Comparison of ENCODE assay signal across 1 cellular context in the genomic region with DNA sequence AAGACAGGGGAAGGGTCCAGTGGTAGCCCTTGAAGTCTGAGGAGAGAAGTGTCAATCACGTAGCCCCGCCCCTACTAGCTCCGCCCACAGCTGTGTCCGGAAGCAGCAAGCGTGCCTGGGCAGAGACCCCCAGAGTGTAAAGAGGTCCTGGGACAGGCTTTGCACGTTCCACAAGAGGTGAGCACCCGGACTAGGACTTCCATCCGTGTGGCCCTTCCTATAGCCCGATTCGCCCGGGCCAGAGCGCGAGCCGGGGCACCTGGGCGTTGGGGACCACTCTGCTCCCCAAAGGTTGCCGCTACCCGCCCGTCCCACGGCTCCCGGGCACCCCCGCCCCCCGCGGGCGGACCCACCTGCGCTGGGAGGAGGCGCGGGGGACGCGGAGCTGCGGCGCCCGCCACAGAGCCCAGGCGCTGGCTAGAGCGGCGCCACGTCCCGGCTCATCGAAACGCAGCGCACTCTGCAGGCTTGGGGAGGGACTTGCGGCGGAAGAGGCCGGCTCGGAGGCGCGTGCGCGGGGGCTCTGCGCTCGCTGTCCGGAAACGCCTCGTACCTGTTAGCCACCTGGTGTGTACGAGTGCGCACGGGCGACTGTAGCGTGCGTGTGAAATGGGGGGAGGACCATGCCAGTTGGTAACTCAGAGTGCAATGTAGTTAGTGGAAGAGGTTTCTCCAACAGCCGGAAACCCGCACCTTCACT.
TF ChIP-seq lines count a peak whose summit lies in the region.

TSS of gene RABGGTA (minus strand) at position 464 of the 700 bp plus-strand sequence. CDS start 482 bp downstream, outside the sequence.

TF ChIP-seq in HEK293, 187 proteins besides CTCF, POLR2A, EP300 and RAD21 (continued from another document and continues in another):
- TF ChIP-seq, protein P1, sequence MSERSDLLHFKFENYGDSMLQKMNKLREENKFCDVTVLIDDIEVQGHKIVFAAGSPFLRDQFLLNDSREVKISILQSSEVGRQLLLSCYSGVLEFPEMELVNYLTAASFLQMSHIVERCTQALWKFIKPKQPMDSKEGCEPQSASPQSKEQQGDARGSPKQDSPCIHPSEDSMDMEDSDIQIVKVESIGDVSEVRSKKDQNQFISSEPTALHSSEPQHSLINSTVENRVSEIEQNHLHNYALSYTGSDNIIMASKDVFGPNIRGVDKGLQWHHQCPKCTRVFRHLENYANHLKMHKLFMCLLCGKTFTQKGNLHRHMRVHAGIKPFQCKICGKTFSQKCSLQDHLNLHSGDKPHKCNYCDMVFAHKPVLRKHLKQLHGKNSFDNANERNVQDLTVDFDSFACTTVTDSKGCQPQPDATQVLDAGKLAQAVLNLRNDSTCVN (tag by site-specific recombination; optimal IDR thresholded peaks at IDR 0.05) = peak; percentile 94
- TF ChIP-seq ZNF600 (tag by site-specific recombination; IDR thresholded peaks at IDR 0.05) (peak; percentile 35; the same call in 1 of the 2 replicates), ZNF248 (tag by site-specific recombination; IDR thresholded peaks at IDR 0.05) (no peak), ZNF23 (tag by site-specific recombination; IDR thresholded peaks at IDR 0.05; ENCODE audit: borderline replicate concordance) (no peak), GLIS1 (tag by site-specific recombination; IDR thresholded peaks at IDR 0.05) (peak; percentile 78), ZNF19 (tag by site-specific recombination; IDR thresholded peaks at IDR 0.05; ENCODE audit: low read depth) (no peak), ZIC2 (tag by site-specific recombination; IDR thresholded peaks at IDR 0.05) (peak; percentile 28; the same call in 1 of the 2 replicates), ZNF596 (tag by site-specific recombination; IDR thresholded peaks at IDR 0.05) (no peak), ZNF513 (tag by site-specific recombination; IDR thresholded peaks at IDR 0.05) (peak; percentile 8; the same call in 1 of the 2 replicates), ZNF558 (tag by site-specific recombination; IDR thresholded peaks at IDR 0.05) (no peak), PRDM2 (tag by site-specific recombination; IDR thresholded peaks at IDR 0.05; ENCODE audit: borderline replicate concordance) (no peak), GLI4 (tag by site-specific recombination; IDR thresholded peaks at IDR 0.05) (no peak), ZNF148 (tag by site-specific recombination; IDR thresholded peaks at IDR 0.05; ENCODE audit: borderline replicate concordance) (no peak), ZNF704 (tag by site-specific recombination; IDR thresholded peaks at IDR 0.05) (no peak), ZBTB8A (tag by site-specific recombination; IDR thresholded peaks at IDR 0.05) (peak; percentile 88)
- TF ChIP-seq, protein P2, sequence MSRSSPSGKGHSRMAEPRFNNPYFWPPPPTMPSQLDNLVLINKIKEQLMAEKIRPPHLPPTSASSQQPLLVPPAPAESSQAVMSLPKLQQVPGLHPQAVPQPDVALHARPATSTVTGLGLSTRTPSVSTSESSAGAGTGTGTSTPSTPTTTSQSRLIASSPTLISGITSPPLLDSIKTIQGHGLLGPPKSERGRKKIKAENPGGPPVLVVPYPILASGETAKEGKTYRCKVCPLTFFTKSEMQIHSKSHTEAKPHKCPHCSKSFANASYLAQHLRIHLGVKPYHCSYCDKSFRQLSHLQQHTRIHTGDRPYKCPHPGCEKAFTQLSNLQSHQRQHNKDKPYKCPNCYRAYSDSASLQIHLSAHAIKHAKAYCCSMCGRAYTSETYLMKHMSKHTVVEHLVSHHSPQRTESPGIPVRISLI (tag by site-specific recombination; IDR thresholded peaks at IDR 0.05) = no peak
- TF ChIP-seq, protein P3, sequence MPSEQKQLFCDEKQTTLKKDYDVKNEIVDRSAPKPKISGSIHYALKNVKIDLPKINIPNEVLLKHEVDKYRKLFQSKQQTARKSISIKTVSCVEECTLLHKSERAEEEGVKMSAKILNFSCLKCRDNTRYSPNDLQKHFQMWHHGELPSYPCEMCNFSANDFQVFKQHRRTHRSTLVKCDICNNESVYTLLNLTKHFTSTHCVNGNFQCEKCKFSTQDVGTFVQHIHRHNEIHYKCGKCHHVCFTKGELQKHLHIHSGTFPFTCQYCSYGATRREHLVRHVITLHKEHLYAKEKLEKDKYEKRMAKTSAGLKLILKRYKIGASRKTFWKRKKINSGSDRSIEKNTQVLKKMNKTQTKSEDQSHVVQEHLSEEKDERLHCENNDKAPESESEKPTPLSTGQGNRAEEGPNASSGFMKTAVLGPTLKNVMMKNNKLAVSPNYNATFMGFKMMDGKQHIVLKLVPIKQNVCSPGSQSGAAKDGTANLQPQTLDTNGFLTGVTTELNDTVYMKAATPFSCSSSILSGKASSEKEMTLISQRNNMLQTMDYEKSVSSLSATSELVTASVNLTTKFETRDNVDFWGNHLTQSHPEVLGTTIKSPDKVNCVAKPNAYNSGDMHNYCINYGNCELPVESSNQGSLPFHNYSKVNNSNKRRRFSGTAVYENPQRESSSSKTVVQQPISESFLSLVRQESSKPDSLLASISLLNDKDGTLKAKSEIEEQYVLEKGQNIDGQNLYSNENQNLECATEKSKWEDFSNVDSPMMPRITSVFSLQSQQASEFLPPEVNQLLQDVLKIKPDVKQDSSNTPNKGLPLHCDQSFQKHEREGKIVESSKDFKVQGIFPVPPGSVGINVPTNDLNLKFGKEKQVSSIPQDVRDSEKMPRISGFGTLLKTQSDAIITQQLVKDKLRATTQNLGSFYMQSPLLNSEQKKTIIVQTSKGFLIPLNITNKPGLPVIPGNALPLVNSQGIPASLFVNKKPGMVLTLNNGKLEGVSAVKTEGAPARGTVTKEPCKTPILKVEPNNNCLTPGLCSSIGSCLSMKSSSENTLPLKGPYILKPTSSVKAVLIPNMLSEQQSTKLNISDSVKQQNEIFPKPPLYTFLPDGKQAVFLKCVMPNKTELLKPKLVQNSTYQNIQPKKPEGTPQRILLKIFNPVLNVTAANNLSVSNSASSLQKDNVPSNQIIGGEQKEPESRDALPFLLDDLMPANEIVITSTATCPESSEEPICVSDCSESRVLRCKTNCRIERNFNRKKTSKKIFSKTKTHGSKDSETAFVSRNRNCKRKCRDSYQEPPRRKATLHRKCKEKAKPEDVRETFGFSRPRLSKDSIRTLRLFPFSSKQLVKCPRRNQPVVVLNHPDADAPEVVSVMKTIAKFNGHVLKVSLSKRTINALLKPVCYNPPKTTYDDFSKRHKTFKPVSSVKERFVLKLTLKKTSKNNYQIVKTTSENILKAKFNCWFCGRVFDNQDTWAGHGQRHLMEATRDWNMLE (tag by site-specific recombination; conservative IDR thresholded peaks at IDR 0.05; ENCODE audit: low read depth) = 0 out of 2 replicates have a peak, but pooled peaks have one; percentile 34
- TF ChIP-seq, protein P4, sequence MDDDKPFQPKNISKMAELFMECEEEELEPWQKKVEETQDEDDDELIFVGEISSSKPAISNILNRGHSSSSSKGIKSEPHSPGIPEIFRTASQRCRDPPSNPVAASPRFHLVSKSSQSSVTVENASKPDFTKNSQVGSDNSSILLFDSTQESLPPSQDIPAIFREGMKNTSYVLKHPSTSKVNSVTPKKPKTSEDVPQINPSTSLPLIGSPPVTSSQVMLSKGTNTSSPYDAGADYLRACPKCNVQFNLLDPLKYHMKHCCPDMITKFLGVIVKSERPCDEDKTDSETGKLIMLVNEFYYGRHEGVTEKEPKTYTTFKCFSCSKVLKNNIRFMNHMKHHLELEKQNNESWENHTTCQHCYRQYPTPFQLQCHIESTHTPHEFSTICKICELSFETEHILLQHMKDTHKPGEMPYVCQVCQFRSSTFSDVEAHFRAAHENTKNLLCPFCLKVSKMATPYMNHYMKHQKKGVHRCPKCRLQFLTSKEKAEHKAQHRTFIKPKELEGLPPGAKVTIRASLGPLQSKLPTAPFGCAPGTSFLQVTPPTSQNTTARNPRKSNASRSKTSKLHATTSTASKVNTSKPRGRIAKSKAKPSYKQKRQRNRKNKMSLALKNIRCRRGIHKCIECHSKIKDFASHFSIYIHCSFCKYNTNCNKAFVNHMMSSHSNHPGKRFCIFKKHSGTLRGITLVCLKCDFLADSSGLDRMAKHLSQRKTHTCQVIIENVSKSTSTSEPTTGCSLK (tag by site-specific recombination; IDR thresholded peaks at IDR 0.05) = no peak
- TF ChIP-seq, protein P5, sequence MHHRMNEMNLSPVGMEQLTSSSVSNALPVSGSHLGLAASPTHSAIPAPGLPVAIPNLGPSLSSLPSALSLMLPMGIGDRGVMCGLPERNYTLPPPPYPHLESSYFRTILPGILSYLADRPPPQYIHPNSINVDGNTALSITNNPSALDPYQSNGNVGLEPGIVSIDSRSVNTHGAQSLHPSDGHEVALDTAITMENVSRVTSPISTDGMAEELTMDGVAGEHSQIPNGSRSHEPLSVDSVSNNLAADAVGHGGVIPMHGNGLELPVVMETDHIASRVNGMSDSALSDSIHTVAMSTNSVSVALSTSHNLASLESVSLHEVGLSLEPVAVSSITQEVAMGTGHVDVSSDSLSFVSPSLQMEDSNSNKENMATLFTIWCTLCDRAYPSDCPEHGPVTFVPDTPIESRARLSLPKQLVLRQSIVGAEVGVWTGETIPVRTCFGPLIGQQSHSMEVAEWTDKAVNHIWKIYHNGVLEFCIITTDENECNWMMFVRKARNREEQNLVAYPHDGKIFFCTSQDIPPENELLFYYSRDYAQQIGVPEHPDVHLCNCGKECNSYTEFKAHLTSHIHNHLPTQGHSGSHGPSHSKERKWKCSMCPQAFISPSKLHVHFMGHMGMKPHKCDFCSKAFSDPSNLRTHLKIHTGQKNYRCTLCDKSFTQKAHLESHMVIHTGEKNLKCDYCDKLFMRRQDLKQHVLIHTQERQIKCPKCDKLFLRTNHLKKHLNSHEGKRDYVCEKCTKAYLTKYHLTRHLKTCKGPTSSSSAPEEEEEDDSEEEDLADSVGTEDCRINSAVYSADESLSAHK (tag by site-specific recombination; IDR thresholded peaks at IDR 0.05) = no peak
